ENCODE assay signal across 1 cellular context in the genomic region with DNA sequence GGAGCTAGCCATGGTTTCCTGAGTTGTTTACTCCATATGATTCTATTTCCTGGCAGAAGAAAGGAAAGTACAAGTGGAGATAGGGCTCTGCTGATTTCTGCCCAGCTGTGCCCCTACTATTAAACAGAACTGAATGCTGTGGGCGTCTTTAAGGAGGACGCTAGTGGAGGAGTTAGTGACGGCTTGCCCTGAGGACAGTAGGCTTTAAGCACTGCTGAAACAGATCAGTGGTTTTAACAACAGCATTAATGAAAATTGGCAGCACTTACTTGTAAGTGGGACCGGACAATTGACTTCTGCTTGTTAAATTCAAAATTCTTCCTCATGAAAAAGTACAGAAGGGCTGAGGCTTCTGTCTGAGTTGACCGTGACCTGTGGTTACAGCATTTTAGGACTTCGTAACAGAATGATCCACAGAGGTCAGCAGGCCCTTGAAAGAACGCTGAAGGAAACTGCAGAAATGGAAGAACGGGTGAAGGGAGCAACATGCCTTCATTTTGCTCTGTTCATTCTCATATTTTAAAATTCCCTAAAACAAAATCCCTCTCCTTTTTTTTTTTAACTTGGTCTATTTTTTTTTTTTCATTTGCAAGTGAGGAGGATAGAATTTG.
TF ChIP-seq lines count a peak whose summit lies in the region.

No MANE protein-coding gene starts in this region.

TF ChIP-seq in liver, 16 proteins besides CTCF, POLR2A, EP300 and RAD21 (continued from another document):
- TF ChIP-seq, protein P1, sequence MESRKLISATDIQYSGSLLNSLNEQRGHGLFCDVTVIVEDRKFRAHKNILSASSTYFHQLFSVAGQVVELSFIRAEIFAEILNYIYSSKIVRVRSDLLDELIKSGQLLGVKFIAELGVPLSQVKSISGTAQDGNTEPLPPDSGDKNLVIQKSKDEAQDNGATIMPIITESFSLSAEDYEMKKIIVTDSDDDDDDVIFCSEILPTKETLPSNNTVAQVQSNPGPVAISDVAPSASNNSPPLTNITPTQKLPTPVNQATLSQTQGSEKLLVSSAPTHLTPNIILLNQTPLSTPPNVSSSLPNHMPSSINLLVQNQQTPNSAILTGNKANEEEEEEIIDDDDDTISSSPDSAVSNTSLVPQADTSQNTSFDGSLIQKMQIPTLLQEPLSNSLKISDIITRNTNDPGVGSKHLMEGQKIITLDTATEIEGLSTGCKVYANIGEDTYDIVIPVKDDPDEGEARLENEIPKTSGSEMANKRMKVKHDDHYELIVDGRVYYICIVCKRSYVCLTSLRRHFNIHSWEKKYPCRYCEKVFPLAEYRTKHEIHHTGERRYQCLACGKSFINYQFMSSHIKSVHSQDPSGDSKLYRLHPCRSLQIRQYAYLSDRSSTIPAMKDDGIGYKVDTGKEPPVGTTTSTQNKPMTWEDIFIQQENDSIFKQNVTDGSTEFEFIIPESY (IDR thresholded peaks at IDR 0.05) = no peak
